Comparison of ENCODE assay signal across 8 cellular contexts in genomic region chr2:190578158-190579057, GRCh38. TPM values are rescaled to one million over a fixed set of nuclear protein-coding genes. Genes with fewer than 3 reads are reported as not detected.
DNase-seq lines count a peak whose midpoint lies in the region; ATAC-seq, FAIRE-seq and TF ChIP-seq lines count a peak whose summit lies in the region.

No MANE protein-coding gene starts in this region.

- H3K27ac Mint-ChIP-seq in Caco-2 (ENCODE audit: unreplicated experiment) = peak overlapping the region; percentile 65

- H3K27me3 ChIP-seq in Caco-2 (replicated peaks; ENCODE audit: control insufficient read depth, insufficient read depth, low read length) (no peaks in the 10 kb centered on the region), Karpas-422 (ENCODE audit: low read length) (no peaks in the 10 kb centered on the region; the same call in 1 of the 2 replicates), K562 (ENCODE audit: control insufficient read depth in 2 of 2, insufficient read depth in 2 of 2, low read length in 2 of 2) (no peaks in the 10 kb centered on the region), lower lobe of right lung (ENCODE audit: low read depth) (no peaks in the 10 kb centered on the region), aorta (ENCODE audit: control insufficient read depth in 1 of 2, insufficient read depth in 2 of 2, low read length in 1 of 2) (no peaks in the 10 kb centered on the region), smooth muscle cell (ENCODE audit: low read depth) (no peaks in the 10 kb centered on the region)

- H3K27ac ChIP-seq in Karpas-422 (ENCODE audit: low read length) = no peak overlapping the region
- H3K27ac ChIP-seq in K562 (ENCODE audit: extremely low read depth, low read depth, low read length) = peak overlapping the region; percentile 54; the same call in 2 of the 3 replicates
- no peak overlapping the region for H3K27ac ChIP-seq in lower lobe of right lung
- no peak overlapping the region for H3K27ac ChIP-seq in aorta (ENCODE audit: low read depth in 1 of 2, low read length in 2 of 2)
- no peak overlapping the region for H3K27ac ChIP-seq in smooth muscle cell (ENCODE audit: low read depth)

- TF ChIP-seq EP300 in K562 (IDR thresholded peaks at IDR 0.05; ENCODE audit: low read length) = no peak

- peak overlapping the region; percentile 56 for H3K4me3 Mint-ChIP-seq in Caco-2 (ENCODE audit: unreplicated experiment)

- H3K27me3 Mint-ChIP-seq in Caco-2 (ENCODE audit: insufficient read depth, unreplicated experiment) = no peaks in the 10 kb centered on the region

- peaks cover 33% of the 10 kb centered on the region for H3K4me1 Mint-ChIP-seq in Caco-2 (ENCODE audit: low read depth, unreplicated experiment)

- H2AFZ ChIP-seq in Karpas-422 (ENCODE audit: low read length) (no peak overlapping the region), K562 (ENCODE audit: low read depth, low read length) (peak overlapping the region; percentile 67; the same call in 1 of the 2 replicates), smooth muscle cell (ENCODE audit: low read depth) (no peak overlapping the region)

- WGBS in K562 (ENCODE audit: insufficient coverage, low coverage, missing lambda C conversion rate) = 5% methylated on average over 6 of the region's 6 CpGs
- WGBS in aorta, 2 donors = 2 to 5% methylated on average over 6 of the region's 6 CpGs
- WGBS in smooth muscle cell (ENCODE audit: low lambda C conversion rate) = 72% methylated on average over 6 of the region's 6 CpGs

- BruUV-seq in Caco-2 (replicated peaks; lab: Mats Ljungman, UMichigan) (TSS peak; percentile 98), K562 (replicated peaks; lab: Mats Ljungman, UMichigan) (no TSS peak)

- H4K20me1 ChIP-seq in Karpas-422 (ENCODE audit: insufficient read depth, low read depth, low read length) (no peaks in the 10 kb centered on the region), K562 (replicated peaks; ENCODE audit: control insufficient read depth, insufficient read depth, low read length) (no peaks in the 10 kb centered on the region), smooth muscle cell (ENCODE audit: low read depth) (no peaks in the 10 kb centered on the region)

- POLR2A ChIA-PET in Caco-2 (lab: Charles Lee) (no interaction called here), K562 (lab: Yijun Ruan, JAX) (interaction anchor here (0.7 to 1.5 kb wide), 2 partner anchors 9 to 198 kb away, joined by 4 to 5 read pairs; no protein-coding TSS in a partner anchor)

- H3K4me2 ChIP-seq in Karpas-422 (ENCODE audit: low read depth, low read length, poor library complexity, severe bottlenecking) (no peak overlapping the region), K562 (ENCODE audit: insufficient read depth, low read length) (peak overlapping the region; percentile 52), smooth muscle cell (no peak overlapping the region)

- FAIRE-seq in K562 (lab: Jason Lieb, UNC) = peak; percentile 56

- H3K9me3 ChIP-seq in Caco-2 = no peaks in the 10 kb centered on the region
- no peaks in the 10 kb centered on the region for H3K9me3 ChIP-seq in Karpas-422 (ENCODE audit: low read length)
- H3K9me3 ChIP-seq in K562 (replicated peaks; ENCODE audit: control insufficient read depth, insufficient read depth, low read depth, low read length) = no peaks in the 10 kb centered on the region
- H3K9me3 ChIP-seq in lower lobe of right lung = no peaks in the 10 kb centered on the region
- H3K9me3 ChIP-seq in aorta (ENCODE audit: control insufficient read depth, low read length) = no peaks in the 10 kb centered on the region
- no peaks in the 10 kb centered on the region for H3K9me3 ChIP-seq in smooth muscle cell (replicated peaks; ENCODE audit: low read depth)

- TF ChIP-seq POLR2A in K562 (conservative IDR thresholded peaks at IDR 0.05) = no peak

- TF ChIP-seq CTCF in Caco-2 (IDR thresholded peaks at IDR 0.05; ENCODE audit: insufficient read depth in 1 of 2, low read depth in 1 of 2, low read length in 1 of 2, severe bottlenecking in 1 of 2, unreplicated experiment in 1 of 2) = no peak
- TF ChIP-seq CTCF in K562 (IDR thresholded peaks at IDR 0.05 in 2 of 3, conservative IDR thresholded peaks at IDR 0.05 in 1 of 3; ENCODE audit: insufficient read depth in 2 of 3, low read depth in 1 of 3, low read length in 3 of 3) = no peak
- no peak for TF ChIP-seq CTCF in lower lobe of right lung (IDR thresholded peaks at IDR 0.05)
- TF ChIP-seq CTCF in smooth muscle cell (IDR thresholded peaks at IDR 0.05; ENCODE audit: borderline replicate concordance, insufficient read depth, poor library complexity, severe bottlenecking) = no peak

- CTCF ChIA-PET in Caco-2 (lab: Charles Lee) (no interaction called here), K562 (lab: Yijun Ruan, JAX; ENCODE audit: low intra/inter-chr PET ratio) (interaction anchor here (0.6 kb wide), 1 partner anchor 111 kb away, joined by 3 read pairs; no protein-coding TSS in a partner anchor)

- intact Hi-C loops in Caco-2 (cut with micrococcal nuclease; ENCODE audit: unreplicated experiment) (loop anchor here (1.0 to 2.0 kb wide), 5 partner anchors 31 to 70 kb away; partner anchors contain the start of gene NEMP2), K562 (cut with micrococcal nuclease) (no loop called here), lower lobe of right lung (cut with DNase I) (no loop called here), aorta (cut with DNase I) (no loop called here)

- peaks cover 7% of the 10 kb centered on the region for H3F3A ChIP-seq in smooth muscle cell (ENCODE audit: low read depth)

- no peak overlapping the region for H3K4me3 ChIP-seq in Caco-2 (ENCODE audit: low read depth, low read length)
- no peak overlapping the region for H3K4me3 ChIP-seq in Karpas-422 (ENCODE audit: low read length)
- no peak overlapping the region for H3K4me3 ChIP-seq in K562
- H3K4me3 ChIP-seq in lower lobe of right lung = no peak overlapping the region
- no peak overlapping the region for H3K4me3 ChIP-seq in aorta (ENCODE audit: low read length in 2 of 2)
- H3K4me3 ChIP-seq in smooth muscle cell = no peak overlapping the region

- H3K9me3 Mint-ChIP-seq in Caco-2 (ENCODE audit: unreplicated experiment) = no peaks in the 10 kb centered on the region

- ATAC-seq in K562 = peak; percentile 67
- peak; percentile 51 to 64 for ATAC-seq in lower lobe of right lung
- peak; percentile 56 for ATAC-seq in aorta (ENCODE audit: low FRiP score)
- no peak for ATAC-seq in GM19328 (IDR thresholded peaks at IDR 0.05; ENCODE audit: unreplicated experiment)
- no peak for ATAC-seq in HG02981 (IDR thresholded peaks at IDR 0.05; ENCODE audit: unreplicated experiment)

- no peak overlapping the region for H3K9ac ChIP-seq in Karpas-422 (ENCODE audit: low read length)
- peak overlapping the region; percentile 7 to 19; a peak in 2 of 4 replicates for H3K9ac ChIP-seq in K562 (ENCODE audit: insufficient read depth in 1 of 2, low read depth in 2 of 2, low read length in 2 of 2)
- H3K9ac ChIP-seq in smooth muscle cell (ENCODE audit: low read depth) = no peak overlapping the region

- peaks cover 36% of the 10 kb centered on the region for H3K4me1 ChIP-seq in Caco-2
- H3K4me1 ChIP-seq in Karpas-422 (ENCODE audit: low read length) = peaks cover 10% of the 10 kb centered on the region
- H3K4me1 ChIP-seq in K562 (replicated peaks in 1 of 2; ENCODE audit: control insufficient read depth in 2 of 2, insufficient read depth in 2 of 2, low read length in 2 of 2) = peaks cover 2 to 51% of the 10 kb centered on the region in 2 experiments; a peak in 4 of 5 replicates
- peaks cover 18% of the 10 kb centered on the region for H3K4me1 ChIP-seq in lower lobe of right lung
- no peaks in the 10 kb centered on the region for H3K4me1 ChIP-seq in aorta (ENCODE audit: control insufficient read depth in 1 of 2, insufficient read depth in 2 of 2, low read length in 2 of 2)
- H3K4me1 ChIP-seq in smooth muscle cell (ENCODE audit: low read depth) = peaks cover 6% of the 10 kb centered on the region

- no peaks in the 10 kb centered on the region for H3K36me3 Mint-ChIP-seq in Caco-2 (ENCODE audit: insufficient read depth, unreplicated experiment)

- in situ Hi-C loops in K562 (cut with MboI) = no loop called here

- no peaks in the 10 kb centered on the region for H3K9me2 ChIP-seq in Karpas-422 (replicated peaks; ENCODE audit: insufficient read depth, low read length)

- no peak for TF ChIP-seq RAD21 in K562 (CRISPR knock-in tag; conservative IDR thresholded peaks at IDR 0.05 in 1 of 2, IDR thresholded peaks at IDR 0.05 in 1 of 2)

- peak; percentile 74 to 91 for DNase-seq in Caco-2
- DNase-seq in Karpas-422 = peak; percentile 44
- DNase-seq in K562 (ENCODE audit: extremely low read depth in 1 of 4, low spot score in 3 of 4) = peak; percentile 16 to 60 (median 38)
- DNase-seq in lower lobe of right lung = no peak
- no peak for DNase-seq in aorta
- no peak for DNase-seq in smooth muscle cell (lab: John Stamatoyannopoulos, UW; ENCODE audit: unreplicated experiment)

- H3K9me1 ChIP-seq in K562 (ENCODE audit: control insufficient read depth, insufficient read depth, low read length) = no peaks in the 10 kb centered on the region

- no peaks in the 10 kb centered on the region for H3K79me2 ChIP-seq in Karpas-422 (ENCODE audit: low read length)
- H3K79me2 ChIP-seq in K562 (ENCODE audit: control insufficient read depth, insufficient read depth, low read length) = no peaks in the 10 kb centered on the region
- no peaks in the 10 kb centered on the region for H3K79me2 ChIP-seq in smooth muscle cell (ENCODE audit: low read depth)

- H3K36me3 ChIP-seq in Caco-2 (ENCODE audit: control insufficient read depth, insufficient read depth, low read length) (no peaks in the 10 kb centered on the region), Karpas-422 (ENCODE audit: insufficient read depth, low read length) (no peaks in the 10 kb centered on the region), K562 (ENCODE audit: control insufficient read depth, insufficient read depth, low read length) (no peaks in the 10 kb centered on the region), lower lobe of right lung (no peaks in the 10 kb centered on the region), aorta (ENCODE audit: control insufficient read depth in 1 of 2, insufficient read depth in 2 of 2, low read length in 1 of 2) (no peaks in the 10 kb centered on the region), smooth muscle cell (ENCODE audit: low read depth) (no peaks in the 10 kb centered on the region)

RNA-seq across cellular contexts. Expression of gene NEMP2, which starts 43.9 kb away (rescaled TPM):
- total RNA-seq in Caco-2 (2022) = 19.1 and 20.2 TPM in 2 replicates
- 10.6 and 11.1 TPM in 2 replicates for total RNA-seq in Karpas-422 (2014; rRNA removed; shearing (Covaris generic); ENCODE audit: low replicate concordance)
- total RNA-seq in K562 (2011; cell fraction: chromatin; rRNA removed; ENCODE audit: low replicate concordance) = 6.9 and 7.5 TPM in 2 replicates
- 3.7 and 4.3 TPM in 2 replicates for total RNA-seq in K562 (2011; cell fraction: nucleolus; rRNA removed)
- total RNA-seq in K562 (2011; cell fraction: nucleoplasm; rRNA removed) = 7.4 and 11.6 TPM in 2 replicates
- 1.4 and 1.6 TPM in 2 replicates for total RNA-seq in K562 (2014; rRNA removed)
- 1.7 and 3.0 TPM in 2 replicates for total RNA-seq in K562 (2014; rRNA removed; fragmentation: Illumina TruSeq; extraction: Trizol)
- total RNA-seq in K562 (2015; rRNA removed; fragmentation: Illumina TruSeq; extraction: Trizol) = 2.0 and 2.2 TPM in 2 replicates
- 2.4 and 3.3 TPM in 2 replicates for total RNA-seq in K562 (2021)
- polyA plus RNA-seq in K562 (2011; rRNA removed) = 2.7 and 3.0 TPM in 2 replicates
- polyA plus RNA-seq in K562 (2011; cell fraction: cytosol; rRNA removed) = 0.55 and 3.2 TPM in 2 replicates
- polyA plus RNA-seq in K562 (2011; cell fraction: nucleus; rRNA removed) = 1.9 and 2.0 TPM in 2 replicates
- polyA plus RNA-seq in K562 (2012) = 2.1 and 2.2 TPM in 2 replicates
- 1.1 and 2.0 TPM in 2 replicates for polyA plus RNA-seq in K562 (2014; fragmentation: Illumina TruSeq; extraction: Trizol)
- polyA plus RNA-seq in K562 (2014; fragmentation: Nextera tagmentation; extraction: Ambion mirVana) = under 1 TPM; 0.32 to 0.36 TPM
- 3.0 and 5.0 TPM in 2 replicates for polyA plus RNA-seq in K562 (2014; rRNA removed)
- 9.7 and 10.6 TPM in 2 replicates for polyA minus RNA-seq in K562 (2011; rRNA and poly(A)+ RNA removed)
- polyA minus RNA-seq in K562 (2011; cell fraction: cytosol; rRNA and poly(A)+ RNA removed) = 3.1 and 3.5 TPM in 2 replicates
- polyA minus RNA-seq in K562 (2011; cell fraction: nucleus; rRNA and poly(A)+ RNA removed) = 6.3 and 9.2 TPM in 2 replicates
- 9.5 TPM for total RNA-seq in lower lobe of right lung
- total RNA-seq in aorta = 1 to 10 TPM; 8.0 to 8.6 TPM
- polyA plus RNA-seq in aorta = 1 to 10 TPM in 1 of 2 donors, under 1 TPM in 1; 0.88 to 3.1 TPM
- total RNA-seq in smooth muscle cell = 1.4 and 6.0 TPM in 2 replicates
- polyA plus RNA-seq in smooth muscle cell = 2.6 and 5.0 TPM in 2 replicates

Comparison
In these comparisons a context has a peak if more than half of its experiments do, and no peak if none do; other contexts are left out.
1. DNase-seq: peak in Caco-2 (2 of 2), Karpas-422 (single experiment) and K562 (4 of 4); none in lower lobe of right lung (single experiment), aorta (0 of 2) and smooth muscle cell (single experiment).
2. H3K9ac ChIP-seq: peak in K562 (2 of 2); none in Karpas-422 (single experiment) and smooth muscle cell (single experiment).
3. ATAC-seq: peak in K562 (single experiment), lower lobe of right lung (2 of 2) and aorta (single experiment); none in GM19328 (single experiment) and HG02981 (single experiment).